In the genomic region with DNA sequence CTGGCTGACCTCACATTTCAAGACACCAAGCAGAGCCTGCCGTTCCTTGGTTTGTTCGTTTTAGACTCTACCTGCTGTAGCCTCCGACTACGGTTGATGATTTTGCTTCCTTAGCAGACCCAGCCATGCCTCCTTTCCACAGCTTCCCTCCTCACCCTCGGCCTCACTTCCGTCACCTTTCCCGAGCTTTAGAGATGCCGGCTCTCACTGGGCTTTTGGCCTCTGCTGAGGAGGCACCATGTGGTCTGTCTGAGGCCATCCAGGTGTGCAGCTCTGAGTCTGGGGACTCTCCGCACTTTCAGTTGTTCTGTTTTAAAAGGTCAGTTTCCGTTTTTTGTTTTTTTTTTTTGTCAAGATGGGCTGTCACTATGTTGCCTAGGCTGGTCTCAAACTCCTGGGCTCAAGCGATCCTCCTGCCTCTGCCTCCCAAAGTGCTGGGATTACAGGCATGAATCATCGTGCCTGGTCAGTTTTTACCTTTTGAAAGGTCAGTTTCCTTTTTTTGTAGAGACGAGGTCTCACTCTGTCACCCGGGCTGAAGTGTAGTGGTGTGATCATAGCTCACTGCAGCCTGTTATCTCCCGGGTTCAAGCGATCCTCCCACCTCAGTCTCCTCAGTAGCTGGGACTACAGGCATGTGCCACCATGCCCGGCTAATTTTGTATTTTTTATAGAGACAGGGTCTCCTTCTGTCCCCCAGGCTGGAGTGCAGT, we compare ENCODE assay signal across 10 cellular contexts. TPM values are rescaled to one million over a fixed set of nuclear protein-coding genes. Genes with fewer than 3 reads are reported as not detected.
DNase-seq lines count a peak whose midpoint lies in the region; ATAC-seq and TF ChIP-seq lines count a peak whose summit lies in the region.
"Had no signal": no experiment of that assay in that cellular context is flagged by ENCODE, and none has a peak within 500 bp of the region (broad histone marks: within the 10 kb centered on the region; RNA-seq: fewer than 3 reads in every experiment).

No MANE protein-coding gene starts in this region.

- no peaks in the 10 kb centered on the region for H3K9me3 Mint-ChIP-seq in naive thymus-derived CD8-positive, alpha-beta T cell

- H3K4me1 Mint-ChIP-seq in naive thymus-derived CD8-positive, alpha-beta T cell: peaks cover under 1 to 26% (median 3%) of the 10 kb centered on the region in 4 donors

- no peaks in the 10 kb centered on the region for H3K27me3 Mint-ChIP-seq in naive thymus-derived CD8-positive, alpha-beta T cell

- DNase-seq in naive thymus-derived CD8-positive, alpha-beta T cell: no peak
- DNase-seq in ascending aorta (ENCODE audit: low spot score in 2 of 2): no peak
- no peak for DNase-seq in SKM-1 treated with dmso at 0.1 percent for 144 hours (lab: John Stamatoyannopoulos, UW; ENCODE audit: unreplicated experiment)
- DNase-seq in C1 segment of cervical spinal cord (lab: John Stamatoyannopoulos, UW): no peak
- DNase-seq: brain microvascular endothelial cell, GF-D8 had no signal

- peak overlapping the region in 6 of 10 donors; percentile 15 to 79 (median 50) for H3K27ac Mint-ChIP-seq in naive thymus-derived CD8-positive, alpha-beta T cell

- no peak overlapping the region for H3K27ac ChIP-seq in ascending aorta
- H3K27ac ChIP-seq: brain microvascular endothelial cell, tibial nerve had no signal

- ATAC-seq in GM18858 (IDR thresholded peaks at IDR 0.05; ENCODE audit: unreplicated experiment) (peak; percentile 36), GM21447 (IDR thresholded peaks at IDR 0.05; ENCODE audit: unreplicated experiment) (peak; percentile 44), HG03354 (IDR thresholded peaks at IDR 0.05; ENCODE audit: poor library complexity, severe bottlenecking, unreplicated experiment) (peak; percentile 49)
- no peak for ATAC-seq in naive thymus-derived CD8-positive, alpha-beta T cell

- H3K36me3 Mint-ChIP-seq in naive thymus-derived CD8-positive, alpha-beta T cell: peaks cover 0 to 58% (median 4%) of the 10 kb centered on the region in 3 donors

- no peaks in the 10 kb centered on the region for H3K9me3 ChIP-seq in ascending aorta
- H3K9me3 ChIP-seq: tibial nerve had no signal

- peaks cover 4 to 6% of the 10 kb centered on the region in 2 donors for H3K36me3 ChIP-seq in ascending aorta

- POLR2A ChIA-PET in naive thymus-derived CD8-positive, alpha-beta T cell (lab: Charles Lee): interaction anchor here (0.7 to 4.7 kb wide), 3 partner anchors 12 to 49 kb away, joined by 3 to 22 read pairs (median 9); a partner anchor contains a TSS

- no peaks in the 10 kb centered on the region for H3K4me1 ChIP-seq in ascending aorta
- H3K4me1 ChIP-seq: tibial nerve had no signal

- TF ChIP-seq CTCF in ascending aorta (IDR thresholded peaks at IDR 0.05): no peak

- H3K27me3 ChIP-seq in ascending aorta: no peaks in the 10 kb centered on the region
- H3K27me3 ChIP-seq: brain microvascular endothelial cell, tibial nerve had no signal

- H3K4me3 Mint-ChIP-seq in naive thymus-derived CD8-positive, alpha-beta T cell: peak overlapping the region in 1 of 10 donors; percentile 58

- no peak overlapping the region for H3K4me3 ChIP-seq in ascending aorta
- H3K4me3 ChIP-seq: tibial nerve had no signal

- intact Hi-C loops in ascending aorta (cut with DNase I): no loop called here

RNA-seq across cellular contexts. Expression of a gene that starts 11.7 kb away (rescaled TPM):
- total RNA-seq in naive thymus-derived CD8-positive, alpha-beta T cell: 10 to 100 TPM; 29.1 to 33.6 TPM
- 10 to 100 TPM; 35.9 to 54.4 (median 37.2) TPM for polyA plus RNA-seq in naive thymus-derived CD8-positive, alpha-beta T cell
- 45.1 TPM for total RNA-seq in ascending aorta

RNA-seq across cellular contexts. Expression of a gene that starts 19.5 kb away (rescaled TPM):
- 10 to 100 TPM in 1 of 2 experiments, 1 to 10 TPM in 1; 9.9 to 12.9 TPM for total RNA-seq in naive thymus-derived CD8-positive, alpha-beta T cell
- polyA plus RNA-seq in naive thymus-derived CD8-positive, alpha-beta T cell: 10 to 100 TPM; 14.8 to 17.3 (median 16.4) TPM
- total RNA-seq in ascending aorta: 26.4 TPM

RNA-seq across cellular contexts. Expression of a gene that starts 19.7 kb away (rescaled TPM):
- total RNA-seq in naive thymus-derived CD8-positive, alpha-beta T cell: 10 to 100 TPM; 21.6 to 23.6 TPM
- 10 to 100 TPM in 2 of 3 donors, 1 to 10 TPM in 1; 7.2 to 14.5 (median 11.4) TPM for polyA plus RNA-seq in naive thymus-derived CD8-positive, alpha-beta T cell
- 24.4 TPM for total RNA-seq in ascending aorta

RNA-seq across cellular contexts. Expression of a gene that starts 33.6 kb away (rescaled TPM):
- total RNA-seq in naive thymus-derived CD8-positive, alpha-beta T cell: 10 to 100 TPM; 44.3 to 44.4 TPM
- 100 to 1,000 TPM in 2 of 3 donors, 10 to 100 TPM in 1; 65.6 to 112 (median 103) TPM for polyA plus RNA-seq in naive thymus-derived CD8-positive, alpha-beta T cell
- total RNA-seq in ascending aorta: 40.8 TPM

RNA-seq across cellular contexts. Expression of a gene that starts 49.0 kb away (rescaled TPM):
- total RNA-seq in naive thymus-derived CD8-positive, alpha-beta T cell: 10 to 100 TPM; 47.9 TPM
- polyA plus RNA-seq in naive thymus-derived CD8-positive, alpha-beta T cell: 10 to 100 TPM; 13.4 to 27.0 (median 17.7) TPM
- total RNA-seq in ascending aorta: 23.6 TPM

Comparison
In these comparisons a context has a peak if more than half of its experiments do, and no peak if none do; other contexts are left out.
1. ATAC-seq: peak in GM18858 (single experiment), GM21447 (single experiment) and HG03354 (single experiment); none in naive thymus-derived CD8-positive, alpha-beta T cell (0 of 2).